In the genomic region with DNA sequence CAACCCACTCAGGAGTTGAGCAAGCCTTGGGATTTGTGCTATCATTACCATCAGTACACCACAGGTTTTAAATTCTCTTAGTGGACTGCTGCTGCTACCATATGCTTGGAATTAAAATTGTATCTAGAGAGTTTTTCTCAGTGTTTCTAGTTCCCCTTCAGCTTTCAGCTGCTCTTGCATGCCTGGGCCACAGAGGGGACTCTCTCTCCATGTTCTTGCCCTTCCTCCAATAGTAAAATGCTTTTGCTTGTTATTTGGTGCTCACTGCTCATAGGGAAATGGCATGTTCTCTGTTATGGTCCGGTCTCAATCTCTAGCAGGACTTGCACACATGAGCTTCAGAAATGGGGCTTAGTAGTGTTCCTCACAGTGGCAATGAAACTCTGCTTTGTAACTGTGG, we compare ENCODE assay signal across 20 cellular contexts.
DNase-seq lines count a peak whose midpoint lies in the region; ATAC-seq, FAIRE-seq and TF ChIP-seq lines count a peak whose summit lies in the region.
"Had no signal": no experiment of that assay in that cellular context is flagged by ENCODE, and none has a peak within 500 bp of the region (broad histone marks: within the 10 kb centered on the region; RNA-seq: fewer than 3 reads in every experiment).

No MANE protein-coding gene starts in this region.

- no peak overlapping the region for H3K56ac ChIP-seq in H1 (replicated peaks; ENCODE audit: insufficient read length, low read depth, low read length)

- 0% methylated on average over 1 of the region's 1 CpG for WGBS in A549 (ENCODE audit: missing lambda C conversion rate)
- WGBS in H1 (ENCODE audit: extremely low coverage in 1 of 2, insufficient coverage in 1 of 2, insufficient read length in 1 of 2, insufficient replicate concordance in 2 of 2, low coverage in 1 of 2, low lambda C conversion rate in 2 of 2, missing lambda C conversion rate in 1 of 2), 2 experiments: 100% methylated on average over 1 of the region's 1 CpG; no CpG with 5 or more reads in 1 of the 2 experiments

- no peak overlapping the region for H3K4me3 ChIP-seq in A549
- H3K4me3 ChIP-seq in H1 (ENCODE audit: extremely low read depth in 1 of 4, insufficient read depth in 2 of 4, low read depth in 3 of 4, low read length in 4 of 4): no peak overlapping the region

- no peak overlapping the region for H3K4me2 ChIP-seq in A549
- H3K4me2 ChIP-seq in H1 (ENCODE audit: insufficient read depth in 1 of 2, low read depth in 2 of 2, low read length in 2 of 2): no peak overlapping the region

- no peaks in the 10 kb centered on the region for H3K36me3 ChIP-seq in H1 (ENCODE audit: control insufficient read depth in 2 of 4, insufficient read depth in 4 of 4, low read length in 3 of 4)

- no peak overlapping the region for H3K4ac ChIP-seq in H1 (replicated peaks; ENCODE audit: insufficient read length, low read depth, low read length)

- no peak overlapping the region for H3K9ac ChIP-seq in H1 (replicated peaks in 1 of 4; ENCODE audit: extremely low read depth in 1 of 4, low read depth in 3 of 4, low read length in 3 of 4)

- TF ChIP-seq CTCF in A549 (IDR thresholded peaks at IDR 0.05) (no peak), H1 (IDR thresholded peaks at IDR 0.05; ENCODE audit: control extremely low read depth in 1 of 3, insufficient read depth in 1 of 3, low read depth in 1 of 3, low read length in 3 of 3) (peak in 1 of 3 experiments; percentile 25; a peak in 1 of 4 replicates)

- H3K79me1 ChIP-seq in H1 (ENCODE audit: low read depth, low read length): no peaks in the 10 kb centered on the region

- POLR2A ChIA-PET in A549 (lab: Yijun Ruan, JAX): no interaction called here
- POLR2A ChIA-PET in H1 (lab: Charles Lee; ENCODE audit: partially characterized antibody): no interaction called here

- DNase-seq in A549 (ENCODE audit: low read depth in 1 of 2, low spot score in 1 of 2): no peak
- peak; percentile 6 for DNase-seq in NCI-H69 (lab: John Stamatoyannopoulos, UW)
- DNase-seq in H1 (ENCODE audit: low read depth in 1 of 2, low spot score in 2 of 2): no peak
- DNase-seq in SHP77 (lab: John Stamatoyannopoulos, UW): no peak
- DNase-seq in SIG-M5 treated with dmso at 0.1 percent for 504 hours (lab: John Stamatoyannopoulos, UW; ENCODE audit: unreplicated experiment): no peak
- DNase-seq: 8988T; CD4-positive, alpha-beta T cell; GF-D8; HFFc6; KBM-7; NCI-H1694 treated with DMSO at 0.1 percent for 48 hours; NCI-H345; Right ventricle myocardium superior; T-cell had no signal

- ATAC-seq in A549 (no peak), GM19324 (IDR thresholded peaks at IDR 0.05; ENCODE audit: low FRiP score, unreplicated experiment) (peak; percentile 51), HG02678 (IDR thresholded peaks at IDR 0.05; ENCODE audit: unreplicated experiment) (no peak), GM21529 (IDR thresholded peaks at IDR 0.05; ENCODE audit: unreplicated experiment) (no peak)
- ATAC-seq: HepG2, SK-N-SH treated with all-trans-retinoic acid at 6 μM for 48 hours, T-cell had no signal

- TF ChIP-seq POLR2A in A549 (IDR thresholded peaks at IDR 0.05; ENCODE audit: low read length) (no peak), H1 (IDR thresholded peaks at IDR 0.05; ENCODE audit: control extremely low read depth in 1 of 2, low read depth in 2 of 2, low read length in 2 of 2) (no peak)

- TF ChIP-seq EP300 in A549 (IDR thresholded peaks at IDR 0.05) (no peak), H1 (IDR thresholded peaks at IDR 0.05; ENCODE audit: borderline replicate concordance in 1 of 2, low read depth in 2 of 2, low read length in 2 of 2) (no peak)

- H4K20me1 ChIP-seq in H1 (replicated peaks in 1 of 2; ENCODE audit: control insufficient read depth in 1 of 2, insufficient read depth in 2 of 2, low read length in 2 of 2): no peaks in the 10 kb centered on the region

- no peaks in the 10 kb centered on the region for H3K4me1 ChIP-seq in A549
- no peaks in the 10 kb centered on the region for H3K4me1 ChIP-seq in H1 (replicated peaks in 1 of 4; ENCODE audit: control insufficient read depth in 3 of 4, insufficient read depth in 4 of 4, low read length in 3 of 4)

- no peak overlapping the region for H2BK12ac ChIP-seq in H1 (ENCODE audit: low read depth, low read length)

- H3K27me3 ChIP-seq in H1 (replicated peaks in 1 of 4; ENCODE audit: control insufficient read depth in 3 of 4, extremely low read depth in 1 of 4, insufficient read depth in 3 of 4, low read length in 3 of 4): no peaks in the 10 kb centered on the region

- no peak overlapping the region for H2BK20ac ChIP-seq in H1 (ENCODE audit: low read length)

- H3K79me2 ChIP-seq in H1 (ENCODE audit: control insufficient read depth in 1 of 2, insufficient read depth in 2 of 2, low read length in 2 of 2): no peaks in the 10 kb centered on the region

- no peak overlapping the region for H2BK120ac ChIP-seq in H1 (replicated peaks; ENCODE audit: low read depth, low read length)

- TF ChIP-seq RAD21 in A549 (conservative IDR thresholded peaks at IDR 0.05 in 1 of 2, IDR thresholded peaks at IDR 0.05 in 1 of 2) (no peak), H1 (IDR thresholded peaks at IDR 0.05 in 1 of 2, conservative IDR thresholded peaks at IDR 0.05 in 1 of 2; ENCODE audit: low read depth in 2 of 2, low read length in 2 of 2) (peak; percentile 44 to 50)

- H3K23ac ChIP-seq in H1 (ENCODE audit: insufficient read length): no peak overlapping the region

- no peak overlapping the region for H3K18ac ChIP-seq in H1 (ENCODE audit: extremely low read depth, low read length)

- H3K27ac ChIP-seq in A549: no peak overlapping the region
- H3K27ac ChIP-seq in H1 (ENCODE audit: low read depth, low read length): no peak overlapping the region

- H4K5ac ChIP-seq in H1 (ENCODE audit: insufficient read length, low read depth, low read length): no peak overlapping the region

- no peak overlapping the region for H3K14ac ChIP-seq in H1 (ENCODE audit: insufficient read length)

- H2AFZ ChIP-seq in H1 (ENCODE audit: low read length): peak overlapping the region; percentile 44; the same call in 1 of the 2 replicates

- CTCF ChIA-PET in A549 (lab: Yijun Ruan, JAX): no interaction called here
- CTCF ChIA-PET in H1 (lab: Charles Lee; ENCODE audit: partially characterized antibody): interaction anchor here (0.8 kb wide), 1 partner anchor 192 kb away, joined by 3 read pairs; no protein-coding TSS in a partner anchor

- H3K9me3 ChIP-seq in A549: no peaks in the 10 kb centered on the region
- no peaks in the 10 kb centered on the region for H3K9me3 ChIP-seq in H1 (ENCODE audit: insufficient read depth in 2 of 2, low read depth in 1 of 2, low read length in 1 of 2)

- no peak overlapping the region for H2AK5ac ChIP-seq in H1 (ENCODE audit: low read depth, low read length)

- FAIRE-seq in A549 (lab: Jason Lieb, UNC) (peak; percentile 46), H1 (lab: Jason Lieb, UNC) (peak; percentile 97)
- FAIRE-seq: GM12891, HepG2 had no signal

- H2BK15ac ChIP-seq in H1 (ENCODE audit: low read length): no peak overlapping the region

- H2BK5ac ChIP-seq in H1 (ENCODE audit: low read depth, low read length): no peak overlapping the region

- no peaks in the 10 kb centered on the region; the same call in 1 of the 2 replicates for H3K23me2 ChIP-seq in H1 (ENCODE audit: low read depth, low read length)

- no peak overlapping the region for H4K8ac ChIP-seq in H1 (ENCODE audit: extremely low read depth, insufficient read depth, low read length)

- no peak overlapping the region for H4K91ac ChIP-seq in H1 (replicated peaks; ENCODE audit: insufficient read length, low read length)

TF ChIP-seq in A549, 52 proteins besides CTCF, POLR2A, EP300 and RAD21:
- no peak for TF ChIP-seq ZFP36 (IDR thresholded peaks at IDR 0.05; ENCODE audit: borderline replicate concordance, partially characterized antibody)

TF ChIP-seq in H1, 55 proteins besides CTCF, POLR2A, EP300 and RAD21:
- TF ChIP-seq HDAC6 (IDR thresholded peaks at IDR 0.05; ENCODE audit: low read depth, low read length) (no peak), POU5F1 (IDR thresholded peaks at IDR 0.05; ENCODE audit: low read depth, low read length) (no peak), SP1 (IDR thresholded peaks at IDR 0.05; ENCODE audit: low read depth, low read length) (no peak)
